Comparison of ENCODE assay signal across 9 cellular contexts in the genomic region with DNA sequence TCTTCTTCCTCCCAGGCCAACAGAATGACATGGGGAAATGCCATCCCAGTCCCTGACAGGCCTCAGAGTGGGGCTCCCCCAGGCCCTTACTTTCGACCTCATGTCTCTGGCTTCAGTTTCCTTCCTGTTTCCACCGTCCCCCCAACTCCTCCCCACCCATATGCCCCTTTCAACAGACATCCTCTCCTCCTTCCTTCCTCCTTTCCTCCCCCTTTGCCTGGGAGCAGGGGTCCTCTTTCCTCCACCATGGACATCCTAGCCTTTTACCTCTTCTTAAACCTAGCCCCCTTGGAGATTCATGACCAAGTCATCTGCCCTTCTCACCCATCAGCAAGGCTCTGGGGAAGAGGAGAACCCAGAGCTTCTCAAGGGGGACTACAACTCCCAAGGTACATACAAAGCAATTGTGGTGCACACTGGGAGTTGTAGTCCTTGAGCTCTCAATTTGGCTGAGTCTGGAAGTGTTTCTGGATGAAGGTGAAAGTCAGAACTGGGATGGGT. TPM values are rescaled to one million over a fixed set of nuclear protein-coding genes. Genes with fewer than 3 reads are reported as not detected.
DNase-seq lines count a peak whose midpoint lies in the region; ATAC-seq and TF ChIP-seq lines count a peak whose summit lies in the region.
"Had no signal": no experiment of that assay in that cellular context is flagged by ENCODE, and none has a peak within 500 bp of the region (broad histone marks: within the 10 kb centered on the region; RNA-seq: fewer than 3 reads in every experiment).

No MANE protein-coding gene starts in this region.

- no peaks in the 10 kb centered on the region for H3K36me3 ChIP-seq in suprapubic skin

- intact Hi-C loops in activated T-helper 2 cell treated with anti-CD3 and anti-CD28 coated beads, Interferon-gamma antibody, Interleukin-2, Interleukin-4, amounts not matched to agents 10 μg/mL and 5 μg/mL and 100 μg/mL, durations not matched to agents 14 hours and 24 hours and 36 hours (cut with micrococcal nuclease), result loop anchor here (10.0 kb wide), 1 partner anchor 52 kb away; a partner anchor contains a TSS

- no peak for TF ChIP-seq EP300 in suprapubic skin (IDR thresholded peaks at IDR 0.05)

- peak overlapping the region; percentile 96 for H3K27ac Mint-ChIP-seq in activated T-helper 2 cell treated with anti-CD3 and anti-CD28 coated beads, Interferon-gamma antibody, Interleukin-2, Interleukin-4, amounts not matched to agents 10 μg/mL and 5 μg/mL and 100 μg/mL, durations not matched to agents 14 hours and 24 hours and 36 hours

- no peaks in the 10 kb centered on the region for H3K9me3 Mint-ChIP-seq in activated T-helper 2 cell treated with anti-CD3 and anti-CD28 coated beads, Interferon-gamma antibody, Interleukin-2, Interleukin-4, amounts not matched to agents 10 μg/mL and 5 μg/mL and 100 μg/mL, durations not matched to agents 14 hours and 24 hours and 36 hours

- no peaks in the 10 kb centered on the region for H3K27me3 ChIP-seq in suprapubic skin

- TF ChIP-seq CTCF in suprapubic skin (IDR thresholded peaks at IDR 0.05), result no peak

- H3K4me1 Mint-ChIP-seq in activated T-helper 2 cell treated with anti-CD3 and anti-CD28 coated beads, Interferon-gamma antibody, Interleukin-2, Interleukin-4, amounts not matched to agents 10 μg/mL and 5 μg/mL and 100 μg/mL, durations not matched to agents 14 hours and 24 hours and 36 hours (ENCODE audit: low read depth), result peaks cover 33% of the 10 kb centered on the region

- peak overlapping the region; percentile 96 for H3K27ac ChIP-seq in suprapubic skin

- peaks cover 47% of the 10 kb centered on the region for H3K36me3 Mint-ChIP-seq in activated T-helper 2 cell treated with anti-CD3 and anti-CD28 coated beads, Interferon-gamma antibody, Interleukin-2, Interleukin-4, amounts not matched to agents 10 μg/mL and 5 μg/mL and 100 μg/mL, durations not matched to agents 14 hours and 24 hours and 36 hours (ENCODE audit: low read depth)

- DNase-seq in DMS114 treated with DMSO at 0.1 percent for 48 hours (lab: John Stamatoyannopoulos, UW; ENCODE audit: unreplicated experiment), result peak; percentile 80
- peak; percentile 65 for DNase-seq in NCI-H1694 (lab: John Stamatoyannopoulos, UW)
- no peak for DNase-seq in activated T-helper 2 cell treated with anti-CD3 and anti-CD28 coated beads, Interferon-gamma antibody, Interleukin-2, Interleukin-4, amounts not matched to agents 10 μg/mL and 5 μg/mL and 100 μg/mL, durations not matched to agents 14 hours and 24 hours and 36 hours (ENCODE audit: low spot score)
- peak; percentile 70 for DNase-seq in inferior parietal cortex (ENCODE audit: extremely low spot score)
- DNase-seq in suprapubic skin (ENCODE audit: low spot score in 2 of 2), result no peak

- H3K4me3 ChIP-seq in suprapubic skin, result peak overlapping the region; percentile 97

- no peaks in the 10 kb centered on the region for H3K9me3 ChIP-seq in suprapubic skin

- no peak for TF ChIP-seq POLR2A in suprapubic skin (IDR thresholded peaks at IDR 0.05)

- H3K27me3 Mint-ChIP-seq in activated T-helper 2 cell treated with anti-CD3 and anti-CD28 coated beads, Interferon-gamma antibody, Interleukin-2, Interleukin-4, amounts not matched to agents 10 μg/mL and 5 μg/mL and 100 μg/mL, durations not matched to agents 14 hours and 24 hours and 36 hours (ENCODE audit: low read depth), result no peaks in the 10 kb centered on the region

- peak overlapping the region; percentile 76 for H3K4me3 Mint-ChIP-seq in activated T-helper 2 cell treated with anti-CD3 and anti-CD28 coated beads, Interferon-gamma antibody, Interleukin-2, Interleukin-4, amounts not matched to agents 10 μg/mL and 5 μg/mL and 100 μg/mL, durations not matched to agents 14 hours and 24 hours and 36 hours (ENCODE audit: low read depth)

- H3K4me1 ChIP-seq in suprapubic skin, result peaks cover 72% of the 10 kb centered on the region

- 41% methylated on average over 2 of the region's 2 CpGs for WGBS in suprapubic skin

- no peak for ATAC-seq in GM21447 (IDR thresholded peaks at IDR 0.05; ENCODE audit: unreplicated experiment)
- ATAC-seq in GM21723 (IDR thresholded peaks at IDR 0.05; ENCODE audit: unreplicated experiment), result no peak
- ATAC-seq in GM21360 (IDR thresholded peaks at IDR 0.05; ENCODE audit: unreplicated experiment), result no peak

RNA-seq across cellular contexts. Expression of a gene that starts 4.0 kb away (rescaled TPM):
- 147 and 154 TPM in 2 replicates for total RNA-seq in activated T-helper 2 cell treated with anti-CD3 and anti-CD28 coated beads, Interferon-gamma antibody, Interleukin-2, Interleukin-4, amounts not matched to agents 10 μg/mL and 5 μg/mL and 100 μg/mL, durations not matched to agents 14 hours and 24 hours and 36 hours
- total RNA-seq in suprapubic skin, result 100 to 1,000 TPM; 238 to 243 (median 239) TPM

RNA-seq across cellular contexts. Expression of a gene that starts 13.3 kb away (rescaled TPM):
- 0.48 and 2.0 TPM in 2 replicates for total RNA-seq in activated T-helper 2 cell treated with anti-CD3 and anti-CD28 coated beads, Interferon-gamma antibody, Interleukin-2, Interleukin-4, amounts not matched to agents 10 μg/mL and 5 μg/mL and 100 μg/mL, durations not matched to agents 14 hours and 24 hours and 36 hours
- total RNA-seq in suprapubic skin, result 1 to 10 TPM in 1 of 4 donors, not detected in 3; 3.0 TPM
- total RNA-seq: bronchial epithelial cell had no signal

RNA-seq across cellular contexts. Expression of a gene that starts 23.5 kb away (rescaled TPM):
- 54.9 and 60.2 TPM in 2 replicates for total RNA-seq in activated T-helper 2 cell treated with anti-CD3 and anti-CD28 coated beads, Interferon-gamma antibody, Interleukin-2, Interleukin-4, amounts not matched to agents 10 μg/mL and 5 μg/mL and 100 μg/mL, durations not matched to agents 14 hours and 24 hours and 36 hours
- 10 to 100 TPM; 42.0 to 59.7 (median 52.3) TPM for total RNA-seq in suprapubic skin

RNA-seq across cellular contexts. Expression of a gene that starts 26.9 kb away (rescaled TPM):
- total RNA-seq in activated T-helper 2 cell treated with anti-CD3 and anti-CD28 coated beads, Interferon-gamma antibody, Interleukin-2, Interleukin-4, amounts not matched to agents 10 μg/mL and 5 μg/mL and 100 μg/mL, durations not matched to agents 14 hours and 24 hours and 36 hours, result 0.21 and 0.80 TPM in 2 replicates
- total RNA-seq in suprapubic skin, result 10 to 100 TPM; 13.4 to 36.0 (median 14.5) TPM

RNA-seq across cellular contexts. Expression of a gene that starts 27.0 kb away (rescaled TPM):
- total RNA-seq in activated T-helper 2 cell treated with anti-CD3 and anti-CD28 coated beads, Interferon-gamma antibody, Interleukin-2, Interleukin-4, amounts not matched to agents 10 μg/mL and 5 μg/mL and 100 μg/mL, durations not matched to agents 14 hours and 24 hours and 36 hours, result 0.11 TPM in 1 of 2 replicates, not detected in the other
- 1 to 10 TPM in 3 of 4 donors, under 1 TPM in 1; 0.55 to 8.2 (median 2.8) TPM for total RNA-seq in suprapubic skin
- total RNA-seq: bronchial epithelial cell had no signal

Comparison
In these comparisons a context has a peak if more than half of its experiments do, and no peak if none do; other contexts are left out.
1. DNase-seq: peak in DMS114 treated with DMSO at 0.1 percent for 48 hours (single experiment), NCI-H1694 (single experiment) and inferior parietal cortex (single experiment); none in activated T-helper 2 cell treated with anti-CD3 and anti-CD28 coated beads, Interferon-gamma antibody, Interleukin-2, Interleukin-4, amounts not matched to agents 10 μg/mL and 5 μg/mL and 100 μg/mL, durations not matched to agents 14 hours and 24 hours and 36 hours (single experiment) and suprapubic skin (0 of 2).